ENCODE assay signal across 7 cellular contexts in the genomic region with DNA sequence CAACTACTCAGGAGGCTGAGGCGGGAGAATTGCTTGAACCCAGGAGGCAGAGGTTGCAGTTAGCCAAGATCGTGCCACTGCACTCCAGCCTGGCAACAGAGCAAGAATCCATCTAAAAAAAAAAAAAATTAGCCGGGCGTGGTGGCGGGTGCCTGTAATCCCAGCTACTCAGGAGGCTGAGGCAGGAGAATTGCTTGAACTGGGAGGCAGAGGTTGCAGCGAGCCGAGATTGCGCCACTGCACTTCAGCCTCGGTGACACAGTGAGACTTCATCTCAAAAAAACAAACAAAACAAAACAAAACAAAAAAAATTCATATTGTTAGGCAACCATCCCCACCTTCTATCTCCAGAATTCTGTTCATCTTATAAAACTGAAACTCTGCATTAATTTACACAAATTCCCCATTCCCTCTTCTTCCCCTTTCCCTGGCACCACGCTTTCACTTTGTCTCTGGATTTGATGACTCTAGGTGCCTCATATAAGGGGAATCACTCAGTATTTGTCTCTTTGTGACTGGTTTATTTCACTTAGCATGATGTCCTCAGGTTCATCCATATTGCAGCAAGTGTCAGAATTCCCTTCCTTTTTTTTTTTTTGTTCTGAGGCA. TPM values are rescaled to one million over a fixed set of nuclear protein-coding genes. Genes with fewer than 3 reads are reported as not detected.
"Had no signal": no experiment of that assay in that cellular context is flagged by ENCODE, and none has a peak within 500 bp of the region (broad histone marks: within the 10 kb centered on the region; RNA-seq: fewer than 3 reads in every experiment).

No MANE protein-coding gene starts in this region.

RNA-seq across cellular contexts. Expression of gene RSPH9, which starts 56.2 kb away (rescaled TPM):
- total RNA-seq: activated CD4-positive, alpha-beta memory T cell treated with anti-CD3 and anti-CD28 coated beads, Interleukin-2, amount 10 ng/mL, durations not matched to agents 7 days and 5 days; activated CD4-positive, alpha-beta T cell treated with anti-CD3 and anti-CD28 coated beads for 36 hours; activated CD8-positive, alpha-beta memory T cell treated with anti-CD3 and anti-CD28 coated beads for 36 hours; activated naive CD4-positive, alpha-beta T cell treated with anti-CD3 and anti-CD28 coated beads for 36 hours; LHCN-M2; PC-3; T-cell had no signal
